1 cellular context compared by ENCODE assay signal in genomic region chr18:49515003-49515402, GRCh38. TPM values are rescaled to one million over a fixed set of nuclear protein-coding genes. Genes with fewer than 3 reads are reported as not detected.
"Had no signal": no experiment of that assay in that cellular context is flagged by ENCODE, and none has a peak within 500 bp of the region (broad histone marks: within the 10 kb centered on the region; RNA-seq: fewer than 3 reads in every experiment).

No MANE protein-coding gene starts in this region.

RNA-seq across cellular contexts. Expression of gene LIPG, which starts 46.9 kb away (rescaled TPM):
- total RNA-seq: naive thymus-derived CD4-positive, alpha-beta T cell had no signal
- polyA plus RNA-seq: naive thymus-derived CD4-positive, alpha-beta T cell had no signal
